In genomic region chr11:73555615-73556014, GRCh38 we compare ENCODE assay signal across 21 cellular contexts. TPM values are rescaled to one million over a fixed set of nuclear protein-coding genes. Genes with fewer than 3 reads are reported as not detected.
DNase-seq lines count a peak whose midpoint lies in the region; ATAC-seq and TF ChIP-seq lines count a peak whose summit lies in the region.
"Had no signal": no experiment of that assay in that cellular context is flagged by ENCODE, and none has a peak within 500 bp of the region (broad histone marks: within the 10 kb centered on the region; RNA-seq: fewer than 3 reads in every experiment).

No MANE protein-coding gene starts in this region.

- H3K27ac ChIP-seq in right atrium auricular region: peak overlapping the region in 1 of 2 donors; percentile 26
- H3K27ac ChIP-seq in heart left ventricle: peak overlapping the region in 7 of 12 donors; percentile 28 to 65 (median 37)
- peak overlapping the region; percentile 70 for H3K27ac ChIP-seq in left ventricle myocardium inferior (replicated peaks)
- H3K27ac ChIP-seq in upper lobe of right lung: no peak overlapping the region
- H3K27ac ChIP-seq: A549, C4-2B had no signal

- no peak overlapping the region for H3K27ac Mint-ChIP-seq in endothelial cell (ENCODE audit: unreplicated experiment)
- H3K27ac Mint-ChIP-seq: CD8-positive, alpha-beta T cell; HFFc6 had no signal

- no peak for TF ChIP-seq POLR2A in heart left ventricle (IDR thresholded peaks at IDR 0.05)

- H3K27me3 ChIP-seq in right atrium auricular region: no peaks in the 10 kb centered on the region
- no peaks in the 10 kb centered on the region for H3K27me3 ChIP-seq in heart left ventricle
- H3K27me3 ChIP-seq in left ventricle myocardium inferior (ENCODE audit: low read depth): no peaks in the 10 kb centered on the region
- no peaks in the 10 kb centered on the region for H3K27me3 ChIP-seq in upper lobe of right lung
- H3K27me3 ChIP-seq: BE2C had no signal

- no peak for DNase-seq in Right ventricle myocardium superior
- DNase-seq in right atrium auricular region (ENCODE audit: low spot score): no peak
- DNase-seq in heart left ventricle: no peak
- no peak for DNase-seq in left ventricle myocardium inferior
- no peak for DNase-seq in activated T-cell treated with anti-CD3 and anti-CD28 coated beads, Interleukin-2, amount 50 U/mL, for 4 hours
- DNase-seq in endothelial cell (ENCODE audit: low spot score): no peak
- no peak for DNase-seq in upper lobe of right lung
- DNase-seq: 8988T; ACHN; AML-193; BE2C; CD4-positive, CD25-positive, alpha-beta regulatory T cell; CD8-positive, alpha-beta T cell; DMS153; DND-41; GOT3; HFFc6 had no signal

- H3K4me3 ChIP-seq in right atrium auricular region (no peak overlapping the region), heart left ventricle (no peak overlapping the region), left ventricle myocardium inferior (no peak overlapping the region), upper lobe of right lung (no peak overlapping the region)
- H3K4me3 ChIP-seq: A549, HAP-1 had no signal

- no peaks in the 10 kb centered on the region for H3K9me3 Mint-ChIP-seq in activated T-cell treated with anti-CD3 and anti-CD28 coated beads, Interleukin-2, amount 50 U/mL, for 4 hours
- no peaks in the 10 kb centered on the region for H3K9me3 Mint-ChIP-seq in endothelial cell (ENCODE audit: unreplicated experiment)
- H3K9me3 Mint-ChIP-seq: CD8-positive, alpha-beta T cell; HFFc6 had no signal

- peaks cover 0 to 42% of the 10 kb centered on the region in 2 donors for H3K4me1 ChIP-seq in right atrium auricular region
- peaks cover 0 to 55% (median 25%) of the 10 kb centered on the region in 12 donors for H3K4me1 ChIP-seq in heart left ventricle
- H3K4me1 ChIP-seq in left ventricle myocardium inferior: peaks cover 53% of the 10 kb centered on the region
- peaks cover 19% of the 10 kb centered on the region for H3K4me1 ChIP-seq in upper lobe of right lung
- H3K4me1 ChIP-seq: BE2C had no signal

- H3K36me3 ChIP-seq in right atrium auricular region (no peaks in the 10 kb centered on the region), heart left ventricle (no peaks in the 10 kb centered on the region), left ventricle myocardium inferior (no peaks in the 10 kb centered on the region), upper lobe of right lung (no peaks in the 10 kb centered on the region)
- H3K36me3 ChIP-seq: BE2C, HAP-1 had no signal

- intact Hi-C loops in Right ventricle myocardium superior (cut with DNase I) (no loop called here), heart left ventricle (cut with DNase I) (no loop called here), left ventricle myocardium inferior (cut with micrococcal nuclease) (no loop called here), upper lobe of right lung (cut with DNase I) (no loop called here)

- H3K36me3 Mint-ChIP-seq in activated T-cell treated with anti-CD3 and anti-CD28 coated beads, Interleukin-2, amount 50 U/mL, for 4 hours (ENCODE audit: insufficient read depth): peaks cover 9% of the 10 kb centered on the region
- no peaks in the 10 kb centered on the region for H3K36me3 Mint-ChIP-seq in endothelial cell (ENCODE audit: low read depth, unreplicated experiment)

- peaks cover 21% of the 10 kb centered on the region for H3K4me1 Mint-ChIP-seq in activated T-cell treated with anti-CD3 and anti-CD28 coated beads, Interleukin-2, amount 50 U/mL, for 4 hours (ENCODE audit: low read depth)
- peaks cover 12% of the 10 kb centered on the region for H3K4me1 Mint-ChIP-seq in endothelial cell (ENCODE audit: unreplicated experiment)

- no peak overlapping the region for H3K4me3 Mint-ChIP-seq in activated T-cell treated with anti-CD3 and anti-CD28 coated beads, Interleukin-2, amount 50 U/mL, for 4 hours
- H3K4me3 Mint-ChIP-seq in endothelial cell (ENCODE audit: unreplicated experiment): no peak overlapping the region
- H3K4me3 Mint-ChIP-seq: CD4-positive, CD25-positive, alpha-beta regulatory T cell; CD8-positive, alpha-beta T cell; HFFc6 had no signal

- no peaks in the 10 kb centered on the region for H3K9me3 ChIP-seq in right atrium auricular region
- H3K9me3 ChIP-seq in heart left ventricle: no peaks in the 10 kb centered on the region
- no peaks in the 10 kb centered on the region for H3K9me3 ChIP-seq in left ventricle myocardium inferior (replicated peaks)
- no peaks in the 10 kb centered on the region for H3K9me3 ChIP-seq in upper lobe of right lung
- H3K9me3 ChIP-seq: A549, BE2C, Caco-2, HAP-1 had no signal

- H3K27me3 Mint-ChIP-seq in activated T-cell treated with anti-CD3 and anti-CD28 coated beads, Interleukin-2, amount 50 U/mL, for 4 hours (ENCODE audit: low read depth): no peaks in the 10 kb centered on the region
- H3K27me3 Mint-ChIP-seq in endothelial cell (ENCODE audit: unreplicated experiment): no peaks in the 10 kb centered on the region
- H3K27me3 Mint-ChIP-seq: CD4-positive, CD25-positive, alpha-beta regulatory T cell had no signal

- ATAC-seq in Right ventricle myocardium superior (ENCODE audit: poor library complexity): peak; percentile 83
- ATAC-seq in heart left ventricle: peak; percentile 78 to 89 (median 84)
- no peak for ATAC-seq in activated T-cell treated with anti-CD3 and anti-CD28 coated beads, Interleukin-2, amount 50 U/mL, for 4 hours
- ATAC-seq in upper lobe of right lung: no peak
- ATAC-seq: A549; CD8-positive, alpha-beta T cell had no signal

- TF ChIP-seq CTCF in right atrium auricular region (IDR thresholded peaks at IDR 0.05) (no peak), heart left ventricle (IDR thresholded peaks at IDR 0.05) (no peak), left ventricle myocardium inferior (IDR thresholded peaks at IDR 0.05; ENCODE audit: borderline replicate concordance) (no peak), endothelial cell (IDR thresholded peaks at IDR 0.05; ENCODE audit: unreplicated experiment) (no peak), upper lobe of right lung (IDR thresholded peaks at IDR 0.05) (no peak)

- WGBS in heart left ventricle, 4 donors: 54 to 61% (median 59%) methylated on average over 3 of the region's 3 CpGs

RNA-seq across cellular contexts. Expression of gene FAM168A, which starts 42.3 kb away (rescaled TPM):
- total RNA-seq in Right ventricle myocardium superior (25.6 TPM), right atrium auricular region (10 to 100 TPM; 30.9 to 40.8 TPM), heart left ventricle (10 to 100 TPM; 21.1 to 39.1 (median 31.2) TPM), left ventricle myocardium inferior (28.4 TPM), endothelial cell (ENCODE audit: unreplicated experiment) (21.2 TPM), upper lobe of right lung (30.7 TPM)
- polyA plus RNA-seq in heart left ventricle: 10 to 100 TPM in 1 of 2 donors, 1 to 10 TPM in 1; 9.0 to 20.1 TPM
- 1 to 10 TPM; 7.2 to 8.7 (median 8.3) TPM for total RNA-seq in activated T-cell treated with anti-CD3 and anti-CD28 coated beads, Interleukin-2, amount 50 U/mL, for 4 hours

Comparison
In these comparisons a context has a peak if more than half of its experiments do, and no peak if none do; other contexts are left out.
1. ATAC-seq: peak in Right ventricle myocardium superior (single experiment) and heart left ventricle (4 of 4); none in activated T-cell treated with anti-CD3 and anti-CD28 coated beads, Interleukin-2, amount 50 U/mL, for 4 hours (0 of 2) and upper lobe of right lung (single experiment).